In genomic region chr7:102312317-102312716, GRCh38 we compare ENCODE assay signal across 25 cellular contexts. TPM values are rescaled to one million over a fixed set of nuclear protein-coding genes. Genes with fewer than 3 reads are reported as not detected.
"Had no signal": no experiment of that assay in that cellular context is flagged by ENCODE, and none has a peak within 500 bp of the region (broad histone marks: within the 10 kb centered on the region; RNA-seq: fewer than 3 reads in every experiment).

No MANE protein-coding gene starts in this region.

- H3K36me3 Mint-ChIP-seq: activated naive CD4-positive, alpha-beta T cell treated with anti-CD3 and anti-CD28 coated beads, Interleukin-2, amount 50 U/mL, for 72 hours had no signal

- H3K4me3 ChIP-seq: heart right ventricle, sigmoid colon, smooth muscle cell, thoracic aorta had no signal

- ATAC-seq: activated naive CD4-positive, alpha-beta T cell treated with anti-CD3 and anti-CD28 coated beads, Interleukin-2, amount 50 U/mL, for 72 hours; heart right ventricle; left colon had no signal

- H3K27ac ChIP-seq: heart right ventricle, sigmoid colon, thoracic aorta had no signal

- H3K4me2 ChIP-seq: smooth muscle cell had no signal

- H3K36me3 ChIP-seq: sigmoid colon, thoracic aorta had no signal

- DNase-seq: activated gamma-delta T cell treated with Interleukin-2 at 50 U/mL for 16 hours; activated T-cell treated with anti-CD3 and anti-CD28 coated beads, Interleukin-2, amount 50 U/mL, for 1 hour; heart right ventricle; left colon; mesenchymal stem cell; nephron progenitor cell; nucleus accumbens; stimulated activated CD4-positive, alpha-beta T cell treated with anti-CD3 and anti-CD28 coated beads, Interleukin-2, amount 100 ng/mL, for 48 hours; stimulated activated CD8-positive, alpha-beta memory T cell treated with anti-CD3 and anti-CD28 coated beads, Interleukin-4, amount 100 ng/mL, for 48 hours; stimulated activated naive CD4-positive, alpha-beta T cell treated with Interleukin-2 at 50 U/mL for 16 hours had no signal

- H3K27me3 ChIP-seq: heart right ventricle, sigmoid colon had no signal

- H3K4me3 Mint-ChIP-seq: brain, nephron progenitor cell had no signal

- H3K9me3 Mint-ChIP-seq: activated naive CD4-positive, alpha-beta T cell treated with anti-CD3 and anti-CD28 coated beads, Interleukin-2, amount 50 U/mL, for 72 hours; brain; nephron progenitor cell had no signal

- H3K27ac Mint-ChIP-seq: nephron progenitor cell had no signal

- H3K4me1 ChIP-seq: sigmoid colon had no signal

- H3K9me3 ChIP-seq: heart right ventricle, sigmoid colon, thoracic aorta had no signal

RNA-seq across cellular contexts. Expression of gene SPDYE6, which starts 43.9 kb away (rescaled TPM):
- total RNA-seq: activated naive CD4-positive, alpha-beta T cell treated with anti-CD3 and anti-CD28 coated beads, Interleukin-2, amount 50 U/mL, for 72 hours; aorta; cardiac septum; chondrocyte; epithelial cell of proximal tubule; fibroblast of villous mesenchyme; heart right ventricle; left colon; lower leg skin; mononuclear cell; myocyte; sigmoid colon; smooth muscle cell; thoracic aorta; ureter had no signal
- polyA plus RNA-seq: keratinocyte, smooth muscle cell had no signal
